In the genomic region with DNA sequence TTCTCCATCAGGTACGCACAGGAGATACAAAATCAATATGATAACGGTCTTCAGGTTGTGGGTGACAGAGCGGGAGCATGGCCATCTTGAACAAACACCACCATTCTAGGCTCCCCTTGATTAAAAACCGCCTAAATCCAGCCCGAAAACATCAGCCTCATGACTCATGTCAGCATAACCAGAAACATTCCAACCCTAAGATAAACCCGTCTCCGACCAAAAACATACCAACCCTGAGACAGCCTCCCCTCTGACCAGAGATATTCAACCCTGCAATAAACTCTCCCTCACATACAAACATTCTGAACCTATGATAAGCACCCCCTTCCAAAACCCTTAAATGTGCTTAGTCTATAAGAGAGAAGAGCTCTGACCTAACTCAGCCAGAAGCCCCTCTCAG, we compare ENCODE assay signal across 12 cellular contexts.
DNase-seq lines count a peak whose midpoint lies in the region; ATAC-seq and TF ChIP-seq lines count a peak whose summit lies in the region.
"Had no signal": no experiment of that assay in that cellular context is flagged by ENCODE, and none has a peak within 500 bp of the region (broad histone marks: within the 10 kb centered on the region; RNA-seq: fewer than 3 reads in every experiment).

No MANE protein-coding gene starts in this region.

- no peaks in the 10 kb centered on the region for H3K27me3 Mint-ChIP-seq in natural killer cell (ENCODE audit: low read depth in 2 of 2)
- no peaks in the 10 kb centered on the region for H3K27me3 Mint-ChIP-seq in T-helper 17 cell

- no peak overlapping the region; the same call in 1 of the 2 replicates for H4K5ac ChIP-seq in IMR-90 (ENCODE audit: low read depth, low read length)

- H2BK120ac ChIP-seq in IMR-90 (ENCODE audit: low read depth, low read length): peak overlapping the region; percentile 95

- peaks cover 0 to 2% of the 10 kb centered on the region in 2 donors for H3K9me3 Mint-ChIP-seq in natural killer cell

- no peaks in the 10 kb centered on the region for H3K9me3 ChIP-seq in IMR-90 (ENCODE audit: control insufficient read depth, insufficient read depth, low read length)
- H3K9me3 ChIP-seq in mesodermal cell (ENCODE audit: control insufficient read depth, low read length): peaks cover 10% of the 10 kb centered on the region
- H3K9me3 ChIP-seq in T-helper 17 cell (ENCODE audit: control insufficient read depth, low read length, poor library complexity, severe bottlenecking): no peaks in the 10 kb centered on the region

- no peak for TF ChIP-seq RAD21 in IMR-90 (IDR thresholded peaks at IDR 0.05; ENCODE audit: low read length)

- H4K91ac ChIP-seq in IMR-90 (ENCODE audit: insufficient read depth, low read depth, low read length): peak overlapping the region; percentile 92

- H3K14ac ChIP-seq in IMR-90 (replicated peaks; ENCODE audit: low read depth, low read length): peak overlapping the region; percentile 89; the same call in 1 of the 2 replicates

- H3K36me3 ChIP-seq in IMR-90 (ENCODE audit: control insufficient read depth, insufficient read depth, low read length): peaks cover 7% of the 10 kb centered on the region
- peaks cover 24% of the 10 kb centered on the region for H3K36me3 ChIP-seq in mesodermal cell (ENCODE audit: control insufficient read depth, insufficient read depth, low read length)

- no peak overlapping the region for H3K9ac ChIP-seq in IMR-90 (ENCODE audit: low read depth, low read length)

- H3K4me1 ChIP-seq in IMR-90 (ENCODE audit: control insufficient read depth, insufficient read depth, low read length): peaks cover 10% of the 10 kb centered on the region
- H3K4me1 ChIP-seq in mesodermal cell (ENCODE audit: control insufficient read depth, insufficient read depth, low read length, poor library complexity, severe bottlenecking): peaks cover 9% of the 10 kb centered on the region

- in situ Hi-C loops in IMR-90 (cut with MboI; ENCODE audit: low sequenced_read_pairs): no loop called here

- POLR2A ChIA-PET in IMR-90 (lab: Charles Lee; ENCODE audit: unreplicated experiment): no interaction called here

- H4K20me1 ChIP-seq in IMR-90 (ENCODE audit: insufficient read depth, low read length): peaks cover 8% of the 10 kb centered on the region; the same call in 1 of the 2 replicates

- dilution Hi-C loops in IMR-90 (cut with HindIII; ENCODE audit: low sequenced_read_pairs, unreplicated experiment): no loop called here

- H3K56ac ChIP-seq in IMR-90 (ENCODE audit: extremely low read depth, insufficient read depth, low read length): peak overlapping the region; percentile 60; the same call in 1 of the 2 replicates

- no peak overlapping the region for H3K4me3 ChIP-seq in IMR-90 (ENCODE audit: insufficient read depth, low read depth, low read length)
- no peak overlapping the region for H3K4me3 ChIP-seq in mesodermal cell (ENCODE audit: extremely low read depth, insufficient read depth, low read length, poor library complexity, severe bottlenecking)

- H2AK9ac ChIP-seq in IMR-90 (replicated peaks; ENCODE audit: low read depth, low read length, poor library complexity): no peak overlapping the region

- TF ChIP-seq CTCF in IMR-90 (conservative IDR thresholded peaks at IDR 0.05; ENCODE audit: low read depth, low read length) (no peak), natural killer cell (IDR thresholded peaks at IDR 0.05) (no peak)

- WGBS in IMR-90 (ENCODE audit: extremely low coverage in 2 of 2, insufficient read length in 1 of 2), 2 experiments: 55% methylated on average over 3 of the region's 7 CpGs; no CpG with 5 or more reads in 1 of the 2 experiments
- WGBS in mesodermal cell (ENCODE audit: insufficient coverage in 2 of 2), 2 experiments: 63 to 85% methylated on average over 2 to 3 of the region's 7 CpGs

- peak overlapping the region; percentile 76; the same call in 1 of the 2 replicates for H3K23ac ChIP-seq in IMR-90 (ENCODE audit: low read depth, low read length)

- peak overlapping the region; percentile 25; the same call in 1 of the 2 replicates for H3K4me2 ChIP-seq in IMR-90 (ENCODE audit: low read depth, low read length)

- H4K8ac ChIP-seq in IMR-90 (ENCODE audit: low read depth in 2 of 2, low read length in 2 of 2): peak overlapping the region; percentile 10 to 39; a peak in 1 of 4 replicates

- H3K27me3 ChIP-seq in IMR-90 (ENCODE audit: control insufficient read depth, insufficient read depth, low read length): no peaks in the 10 kb centered on the region

- no peak for TF ChIP-seq POLR2A in IMR-90 (IDR thresholded peaks at IDR 0.05; ENCODE audit: low read depth, low read length)

- H2BK15ac ChIP-seq in IMR-90 (ENCODE audit: low read depth, low read length): peak overlapping the region; percentile 85; the same call in 2 of the 3 replicates

- H2BK5ac ChIP-seq in IMR-90 (ENCODE audit: low read depth, low read length, poor library complexity, severe bottlenecking): peak overlapping the region; percentile 77

- peaks cover 0 to 13% of the 10 kb centered on the region in 2 donors for H3K4me1 Mint-ChIP-seq in natural killer cell
- no peaks in the 10 kb centered on the region for H3K4me1 Mint-ChIP-seq in T-helper 17 cell

- ATAC-seq in IMR-90 (ENCODE audit: low read depth): peak; percentile 99
- no peak for ATAC-seq in natural killer cell
- no peak for ATAC-seq in T-helper 17 cell
- no peak for ATAC-seq in left colon

- H3K27ac ChIP-seq in IMR-90 (ENCODE audit: insufficient read depth, low read length): peak overlapping the region; percentile 77; the same call in 1 of the 2 replicates
- peak overlapping the region; percentile 48 for H3K27ac ChIP-seq in mesodermal cell (ENCODE audit: low read depth, low read length, severe bottlenecking)

- no peak overlapping the region for H2AFZ ChIP-seq in IMR-90 (replicated peaks; ENCODE audit: low read length, poor library complexity)

- H3K4ac ChIP-seq in IMR-90 (ENCODE audit: low read depth, low read length): peak overlapping the region; percentile 97

- H2BK20ac ChIP-seq in IMR-90 (ENCODE audit: low read depth, low read length): peak overlapping the region; percentile 94

- peak overlapping the region; percentile 56; the same call in 1 of the 2 replicates for H3K18ac ChIP-seq in IMR-90 (ENCODE audit: low read depth, low read length)

- H3K4me3 Mint-ChIP-seq in natural killer cell (no peak overlapping the region), T-helper 17 cell (no peak overlapping the region)

- CTCF ChIA-PET in IMR-90 (lab: Yijun Ruan, JAX): no interaction called here

- H3K36me3 Mint-ChIP-seq in natural killer cell (no peaks in the 10 kb centered on the region), T-helper 17 cell (ENCODE audit: low read depth) (peaks cover 14% of the 10 kb centered on the region)

- no peak overlapping the region for H3K27ac Mint-ChIP-seq in natural killer cell
- H3K27ac Mint-ChIP-seq in T-helper 17 cell: no peak overlapping the region

- intact Hi-C loops in IMR-90 (cut with micrococcal nuclease): no loop called here
- intact Hi-C loops in natural killer cell (cut with micrococcal nuclease): no loop called here
- intact Hi-C loops in left colon (cut with DNase I, micrococcal nuclease): no loop called here

- H2AK5ac ChIP-seq in IMR-90 (ENCODE audit: low read depth, low read length): peak overlapping the region; percentile 87; the same call in 1 of the 2 replicates

- peaks cover 11% of the 10 kb centered on the region for H3K9me1 ChIP-seq in IMR-90 (ENCODE audit: insufficient read depth, low read length)

- no TSS peak for BruUV-seq in IMR-90 (replicated peaks; lab: Mats Ljungman, UMichigan)

- DNase-seq in AG08395 (ENCODE audit: low spot score): peak; percentile 40
- DNase-seq in IMR-90: peak; percentile 86
- peak; percentile 46 for DNase-seq in dedifferentiated amniotic fluid mesenchymal stem cell (ENCODE audit: extremely low spot score)
- DNase-seq in natural killer cell: no peak
- no peak for DNase-seq in T-helper 17 cell
- no peak for DNase-seq in left colon
- no peak for DNase-seq in DMS 273 (lab: John Stamatoyannopoulos, UW; ENCODE audit: unreplicated experiment)
- DNase-seq: activated CD8-positive, alpha-beta memory T cell treated with anti-CD3 and anti-CD28 coated beads for 24 hours; DMS79; NCI-H1092; NCI-H2171 had no signal

- peaks cover 17 to 34% of the 10 kb centered on the region in 2 experiments; a peak in 3 of 4 replicates for H3K79me1 ChIP-seq in IMR-90 (ENCODE audit: low read depth in 1 of 2, low read length in 2 of 2)

TF ChIP-seq in IMR-90, 13 proteins besides CTCF, POLR2A, EP300 and RAD21:
- TF ChIP-seq FOS (IDR thresholded peaks at IDR 0.05; ENCODE audit: low read depth, low read length): peak; percentile 62; the same call in 1 of the 2 replicates
- TF ChIP-seq SMC3 (IDR thresholded peaks at IDR 0.05; ENCODE audit: low read depth, low read length): no peak
TF ChIP-seq in IMR-90: peak in this region for 1.

Comparison
In these comparisons a context has a peak if more than half of its experiments do, and no peak if none do; other contexts are left out.
1. DNase-seq: peak in AG08395 (single experiment), IMR-90 (single experiment) and dedifferentiated amniotic fluid mesenchymal stem cell (single experiment); none in natural killer cell (single experiment), T-helper 17 cell (0 of 3), left colon (0 of 2) and DMS 273 (single experiment).